Comparison of ENCODE assay signal across 1 cellular context in genomic region chr5:79243224-79243623, GRCh38.
TF ChIP-seq lines count a peak whose summit lies in the region.

No MANE protein-coding gene starts in this region.

TF ChIP-seq in GM12878, 131 proteins besides CTCF, POLR2A, EP300 and RAD21:
- TF ChIP-seq ZNF622 (IDR thresholded peaks at IDR 0.05) (no peak), CEBPZ (IDR thresholded peaks at IDR 0.05; ENCODE audit: low read depth, low read length) (no peak), HDGF (IDR thresholded peaks at IDR 0.05) (no peak), IRF3 (IDR thresholded peaks at IDR 0.05) (no peak), E4F1 (IDR thresholded peaks at IDR 0.05; ENCODE audit: borderline replicate concordance, partially characterized antibody) (no peak), SUPT20H (IDR thresholded peaks at IDR 0.05; ENCODE audit: borderline replicate concordance, control insufficient read depth, low read depth, low read length) (no peak), RELA (IDR thresholded peaks at IDR 0.05; ENCODE audit: borderline replicate concordance, partially characterized antibody) (no peak), IRF5 (IDR thresholded peaks at IDR 0.05; ENCODE audit: borderline replicate concordance) (no peak), PML (IDR thresholded peaks at IDR 0.05; ENCODE audit: low read length) (no peak), RELB (IDR thresholded peaks at IDR 0.05; ENCODE audit: low read depth) (no peak)
TF ChIP-seq in GM12878: peak in this region for 0.
